ENCODE assay signal across 1 cellular context in the genomic region with DNA sequence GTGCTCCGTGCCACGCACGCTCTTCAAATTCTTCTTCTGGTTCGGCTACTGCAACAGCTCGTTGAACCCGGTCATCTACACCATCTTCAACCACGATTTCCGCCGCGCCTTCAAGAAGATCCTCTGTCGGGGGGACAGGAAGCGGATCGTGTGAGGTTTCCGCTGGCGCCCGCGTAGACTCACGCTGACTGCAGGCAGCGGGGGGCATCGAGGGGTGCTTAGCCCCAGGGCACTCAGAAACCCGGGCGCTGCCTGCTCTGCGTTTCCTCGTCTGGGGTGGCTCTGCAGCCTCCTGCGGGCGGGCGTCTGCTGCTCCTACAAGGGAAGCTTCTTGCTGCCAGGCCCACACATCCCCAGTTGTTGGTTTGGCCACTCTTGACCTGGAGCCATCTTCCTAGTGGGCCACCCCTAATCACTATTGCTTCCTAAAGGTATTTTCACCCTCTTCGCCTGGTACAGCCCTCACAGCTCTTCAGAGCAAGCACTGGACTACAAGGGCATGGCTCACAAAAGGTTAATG.
TF ChIP-seq lines count a peak whose summit lies in the region.

No MANE protein-coding gene starts in this region.

TF ChIP-seq in GM23338, 12 proteins besides CTCF, POLR2A, EP300 and RAD21:
- TF ChIP-seq, protein P1, sequence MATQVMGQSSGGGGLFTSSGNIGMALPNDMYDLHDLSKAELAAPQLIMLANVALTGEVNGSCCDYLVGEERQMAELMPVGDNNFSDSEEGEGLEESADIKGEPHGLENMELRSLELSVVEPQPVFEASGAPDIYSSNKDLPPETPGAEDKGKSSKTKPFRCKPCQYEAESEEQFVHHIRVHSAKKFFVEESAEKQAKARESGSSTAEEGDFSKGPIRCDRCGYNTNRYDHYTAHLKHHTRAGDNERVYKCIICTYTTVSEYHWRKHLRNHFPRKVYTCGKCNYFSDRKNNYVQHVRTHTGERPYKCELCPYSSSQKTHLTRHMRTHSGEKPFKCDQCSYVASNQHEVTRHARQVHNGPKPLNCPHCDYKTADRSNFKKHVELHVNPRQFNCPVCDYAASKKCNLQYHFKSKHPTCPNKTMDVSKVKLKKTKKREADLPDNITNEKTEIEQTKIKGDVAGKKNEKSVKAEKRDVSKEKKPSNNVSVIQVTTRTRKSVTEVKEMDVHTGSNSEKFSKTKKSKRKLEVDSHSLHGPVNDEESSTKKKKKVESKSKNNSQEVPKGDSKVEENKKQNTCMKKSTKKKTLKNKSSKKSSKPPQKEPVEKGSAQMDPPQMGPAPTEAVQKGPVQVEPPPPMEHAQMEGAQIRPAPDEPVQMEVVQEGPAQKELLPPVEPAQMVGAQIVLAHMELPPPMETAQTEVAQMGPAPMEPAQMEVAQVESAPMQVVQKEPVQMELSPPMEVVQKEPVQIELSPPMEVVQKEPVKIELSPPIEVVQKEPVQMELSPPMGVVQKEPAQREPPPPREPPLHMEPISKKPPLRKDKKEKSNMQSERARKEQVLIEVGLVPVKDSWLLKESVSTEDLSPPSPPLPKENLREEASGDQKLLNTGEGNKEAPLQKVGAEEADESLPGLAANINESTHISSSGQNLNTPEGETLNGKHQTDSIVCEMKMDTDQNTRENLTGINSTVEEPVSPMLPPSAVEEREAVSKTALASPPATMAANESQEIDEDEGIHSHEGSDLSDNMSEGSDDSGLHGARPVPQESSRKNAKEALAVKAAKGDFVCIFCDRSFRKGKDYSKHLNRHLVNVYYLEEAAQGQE (IDR thresholded peaks at IDR 0.05; ENCODE audit: unreplicated experiment), result no peak
- TF ChIP-seq STAT1 (IDR thresholded peaks at IDR 0.05; ENCODE audit: unreplicated experiment), result no peak
- peak; percentile 24 for TF ChIP-seq EZH2 (IDR thresholded peaks at IDR 0.05; ENCODE audit: low read depth, unreplicated experiment)
- no peak for TF ChIP-seq ZNF331 (CRISPR knock-in tag; IDR thresholded peaks at IDR 0.05; ENCODE audit: low read depth)
- TF ChIP-seq JUNB (IDR thresholded peaks at IDR 0.05; ENCODE audit: unreplicated experiment), result no peak
